ENCODE assay signal across 27 cellular contexts in the genomic region with DNA sequence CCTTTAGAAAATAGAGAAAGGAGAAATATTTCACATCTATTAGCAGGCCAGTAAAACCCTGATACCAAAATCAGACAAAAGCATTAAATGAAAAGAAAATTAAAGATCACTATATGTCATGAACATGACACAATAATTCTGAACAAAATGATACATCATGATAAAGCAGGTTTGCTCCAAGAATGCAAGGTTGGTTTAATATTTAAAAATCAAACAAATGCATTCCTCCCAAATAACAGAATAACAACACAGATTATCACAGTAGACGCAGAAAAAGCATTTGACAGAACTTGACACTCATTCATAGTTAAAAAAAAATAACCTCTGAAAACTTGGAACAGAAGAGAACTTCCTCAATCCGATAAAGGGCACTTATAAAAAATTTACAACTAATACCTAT.
"Had no signal": no experiment of that assay in that cellular context is flagged by ENCODE, and none has a peak within 500 bp of the region (broad histone marks: within the 10 kb centered on the region; RNA-seq: fewer than 3 reads in every experiment).

No MANE protein-coding gene starts in this region.

- H3K4me1 ChIP-seq: stomach, suprapubic skin, thyroid gland, transverse colon, upper lobe of left lung, uterus, vagina had no signal

- H3K27ac ChIP-seq: stomach, suprapubic skin, testis, thoracic aorta, thyroid gland, tibial artery, tibial nerve, transverse colon, upper lobe of left lung, upper lobe of right lung, uterus, vagina had no signal

- H3K36me3 ChIP-seq: stomach, suprapubic skin, thoracic aorta, thyroid gland, tibial nerve, transverse colon, upper lobe of left lung, upper lobe of right lung, uterus, vagina had no signal

- DNase-seq: stimulated activated CD4-positive, alpha-beta T cell treated with anti-CD3 and anti-CD28 coated beads, Interleukin-2, amount 100 ng/mL, for 48 hours; stimulated activated CD4-positive, alpha-beta T cell treated with anti-CD3 and anti-CD28 coated beads, Interleukin-4, amount 100 ng/mL, for 1 hour; stimulated activated CD4-positive, alpha-beta T cell treated with anti-CD3 and anti-CD28 coated beads, Interleukin-4, amount 100 ng/mL, for 24 hours; stimulated activated CD4-positive, alpha-beta T cell treated with anti-CD3 and anti-CD28 coated beads, Interleukin-4, amount 100 ng/mL, for 4 hours; stimulated activated CD8-positive, alpha-beta memory T cell treated with anti-CD3 and anti-CD28 coated beads, Interleukin-4, amount 100 ng/mL, for 48 hours; stimulated activated naive B cell treated with anti-CD40 and anti-IgM and Interleukin-4, amounts not matched to agents 10 μg/mL and 1 μg/mL and 100 μg/mL, for 72 hours; stimulated activated naive CD4-positive, alpha-beta T cell; stimulated activated naive CD4-positive, alpha-beta T cell treated with Interleukin-2 at 50 U/mL for 16 hours; stimulated activated naive CD8-positive, alpha-beta T cell treated with anti-CD3 and anti-CD28 coated beads, Interleukin-15, amount 100 ng/mL, for 72 hours; stimulated activated naive CD8-positive, alpha-beta T cell treated with anti-CD3 and anti-CD28 coated beads, Interleukin-15, Interleukin-2, amounts not matched to agents 100 U/mL and 50 U/mL, for 24 hours; stomach; substantia nigra; testis; thyroid gland; tibial artery; transverse colon; trophoblast cell; upper lobe of left lung; upper lobe of right lung; uterus had no signal

- H3K4me3 ChIP-seq: stomach, suprapubic skin, testis, thoracic aorta, thyroid gland, tibial artery, tibial nerve, transverse colon, upper lobe of left lung, upper lobe of right lung, uterus, vagina had no signal

- H3K27me3 ChIP-seq: stomach, suprapubic skin, testis, thyroid gland, tibial artery, tibial nerve, transverse colon, upper lobe of left lung, upper lobe of right lung, uterus, vagina had no signal

- H3K9me3 ChIP-seq: testis, thoracic aorta, thyroid gland, upper lobe of right lung had no signal

- FAIRE-seq: urothelium cell line had no signal

- ATAC-seq: stimulated activated effector memory CD8-positive, alpha-beta T cell treated with anti-CD3 and anti-CD28 coated beads, Interleukin-12 subunit alpha, Interleukin-12 subunit beta, amount 100 ng/mL, for 72 hours; stimulated activated memory B cell treated with anti-CD40 and anti-IgM and Interleukin-4, amounts not matched to agents 10 μg/mL and 1 μg/mL and 100 μg/mL, for 72 hours; stimulated activated naive B cell treated with anti-CD40 and anti-IgM and Interleukin-4, amounts not matched to agents 10 μg/mL and 1 μg/mL and 100 μg/mL, for 72 hours; stimulated activated naive CD8-positive, alpha-beta T cell treated with anti-CD3 and anti-CD28 coated beads, Interleukin-15, amount 100 ng/mL, for 72 hours; stimulated activated naive CD8-positive, alpha-beta T cell treated with anti-CD3 and anti-CD28 coated beads, Interleukin-15, Interleukin-2, amounts not matched to agents 100 U/mL and 50 U/mL, for 24 hours; upper lobe of right lung had no signal
